ENCODE assay signal across 31 cellular contexts in the genomic region with DNA sequence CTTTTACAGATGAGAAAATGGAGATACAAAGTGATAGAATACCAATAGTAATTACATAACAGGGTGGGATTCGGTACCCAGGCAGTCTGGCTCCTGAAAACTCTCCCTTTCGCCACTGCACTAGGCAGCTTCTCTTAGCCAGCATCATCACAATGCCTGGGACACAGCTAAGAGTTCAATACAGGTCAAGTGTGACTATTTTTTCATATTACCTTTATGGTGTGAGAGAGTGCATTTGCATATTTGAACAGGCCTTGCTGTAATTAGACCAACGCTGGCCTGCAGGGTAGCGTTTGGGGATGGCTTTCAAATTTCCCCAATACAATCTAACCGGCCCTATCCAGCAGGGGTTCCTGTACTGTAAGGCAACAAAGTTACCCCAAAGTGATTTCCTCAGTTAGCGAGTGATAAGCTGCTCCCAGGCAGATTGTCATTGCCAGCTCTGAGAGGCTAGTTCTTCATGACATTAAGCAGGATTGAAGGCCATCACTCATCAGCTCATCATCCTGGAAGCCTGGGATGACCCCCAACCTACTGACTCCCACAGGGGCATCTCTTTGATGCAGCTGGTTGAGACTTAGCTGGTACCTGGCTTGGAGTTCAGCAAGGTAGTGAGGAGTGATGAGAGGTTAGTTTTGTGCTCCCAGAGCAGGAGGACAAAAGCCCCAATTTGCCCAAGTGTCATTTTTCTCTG.
"Had no signal": no experiment of that assay in that cellular context is flagged by ENCODE, and none has a peak within 500 bp of the region (broad histone marks: within the 10 kb centered on the region; RNA-seq: fewer than 3 reads in every experiment).

No MANE protein-coding gene starts in this region.

- H3K27ac ChIP-seq: ascending aorta, cardiac muscle cell, KMS-11, Peyer's patch, VCaP had no signal

- H3K4me1 Mint-ChIP-seq: activated CD4-positive, alpha-beta T cell treated with anti-CD3 and anti-CD28 coated beads, Interleukin-2, amount 10 ng/mL, durations not matched to agents 24 days and 14 days; activated naive CD4-positive, alpha-beta T cell treated with anti-CD3 and anti-CD28 coated beads, Interleukin-2, amount 50 U/mL, for 24 hours; activated naive CD8-positive, alpha-beta T cell treated with anti-CD3 and anti-CD28 coated beads, Interleukin-2, amount 10 ng/mL, durations not matched to agents 7 days and 5 days; activated T-helper 17 cell treated with anti-CD3 and anti-CD28 coated beads, Interleukin-2, amount 50 U/mL, for 72 hours had no signal

- H3K4me1 ChIP-seq: ascending aorta, Peyer's patch had no signal

- H3K36me3 ChIP-seq: ascending aorta, cardiac muscle cell, Peyer's patch had no signal

- H3K4me3 Mint-ChIP-seq: activated CD4-positive, alpha-beta T cell treated with anti-CD3 and anti-CD28 coated beads, Interleukin-2, amount 10 ng/mL, durations not matched to agents 24 days and 14 days; activated CD8-positive, alpha-beta T cell treated with anti-CD3 and anti-CD28 coated beads for 36 hours; activated naive CD4-positive, alpha-beta T cell treated with anti-CD3 and anti-CD28 coated beads, Interleukin-2, amount 50 U/mL, for 24 hours; activated naive CD8-positive, alpha-beta T cell treated with anti-CD3 and anti-CD28 coated beads, Interleukin-2, amount 10 ng/mL, durations not matched to agents 7 days and 5 days; activated T-cell treated with anti-CD3 and anti-CD28 coated beads, Interleukin-2, amount 50 U/mL, for 72 hours; activated T-helper 17 cell treated with anti-CD3 and anti-CD28 coated beads, Interleukin-2, amount 50 U/mL, for 72 hours had no signal

- H3K27me3 ChIP-seq: ascending aorta, cardiac muscle cell, Peyer's patch had no signal

- H3K36me3 Mint-ChIP-seq: activated naive CD4-positive, alpha-beta T cell treated with anti-CD3 and anti-CD28 coated beads, Interleukin-2, amount 50 U/mL, for 24 hours; activated naive CD8-positive, alpha-beta T cell treated with anti-CD3 and anti-CD28 coated beads, Interleukin-2, amount 10 ng/mL, durations not matched to agents 7 days and 5 days had no signal

- H3K27ac Mint-ChIP-seq: activated CD4-positive, alpha-beta T cell treated with anti-CD3 and anti-CD28 coated beads, Interleukin-2, amount 10 ng/mL, durations not matched to agents 24 days and 14 days; activated CD8-positive, alpha-beta T cell treated with anti-CD3 and anti-CD28 coated beads for 36 hours; activated naive CD4-positive, alpha-beta T cell treated with anti-CD3 and anti-CD28 coated beads, Interleukin-2, amount 50 U/mL, for 24 hours; activated naive CD8-positive, alpha-beta T cell treated with anti-CD3 and anti-CD28 coated beads, Interleukin-2, amount 10 ng/mL, durations not matched to agents 7 days and 5 days; activated T-cell treated with anti-CD3 and anti-CD28 coated beads, Interleukin-2, amount 50 U/mL, for 72 hours; activated T-helper 17 cell treated with anti-CD3 and anti-CD28 coated beads, Interleukin-2, amount 50 U/mL, for 72 hours had no signal

- H3K9me3 Mint-ChIP-seq: activated naive CD4-positive, alpha-beta T cell treated with anti-CD3 and anti-CD28 coated beads, Interleukin-2, amount 50 U/mL, for 24 hours had no signal

- H3K4me3 ChIP-seq: ascending aorta, cardiac muscle cell, Peyer's patch had no signal

- ATAC-seq: activated CD8-positive, alpha-beta T cell treated with anti-CD3 and anti-CD28 coated beads for 36 hours; activated T-cell treated with anti-CD3 and anti-CD28 coated beads, Interleukin-2, amount 50 U/mL, for 72 hours; activated T-helper 17 cell treated with anti-CD3 and anti-CD28 coated beads, Interleukin-2, amount 50 U/mL, for 72 hours; PC-3 had no signal

- H3K9me3 ChIP-seq: ascending aorta, Peyer's patch had no signal

- DNase-seq: activated CD4-positive, alpha-beta T cell treated with anti-CD3 and anti-CD28 coated beads, Interleukin-2, amount 10 ng/mL, durations not matched to agents 24 days and 14 days; activated CD4-positive, alpha-beta T cell treated with anti-CD3 and anti-CD28 coated beads, Interleukin-2, amount 50 U/mL, for 4 hours; activated CD8-positive, alpha-beta T cell treated with anti-CD3 and anti-CD28 coated beads for 36 hours; activated effector memory CD4-positive, alpha-beta T cell treated with anti-CD3 and anti-CD28 coated beads, Interleukin-2, amount 50 U/mL, for 16 hours; activated naive CD4-positive, alpha-beta T cell treated with Interleukin-2 at 50 U/mL for 16 hours; activated naive CD8-positive, alpha-beta T cell treated with anti-CD3 and anti-CD28 coated beads, Interleukin-2, amount 10 ng/mL, durations not matched to agents 7 days and 5 days; activated T-cell treated with anti-CD3 and anti-CD28 coated beads, Interleukin-2, amount 50 U/mL, for 1 hour; activated T-cell treated with anti-CD3 and anti-CD28 coated beads, Interleukin-2, amount 50 U/mL, for 72 hours; amygdala; MM.1S; MV-4-11; NCI-H1092; NCI-H1436 treated with DMSO at 0.1 percent for 48 hours; NCI-H1694 treated with DMSO at 0.1 percent for 48 hours; NCI-H2029; NCI-H345; NCI-H524 treated with DMSO at 0.1 percent for 48 hours; NCI-H774; PC-3; Peyer's patch; RPMI8226; SW 1271; T-helper 1 cell; T-helper 2 cell; T-helper 9 cell had no signal

- H3K27me3 Mint-ChIP-seq: activated CD4-positive, alpha-beta T cell treated with anti-CD3 and anti-CD28 coated beads, Interleukin-2, amount 10 ng/mL, durations not matched to agents 24 days and 14 days; activated CD8-positive, alpha-beta T cell treated with anti-CD3 and anti-CD28 coated beads for 36 hours; activated naive CD8-positive, alpha-beta T cell treated with anti-CD3 and anti-CD28 coated beads, Interleukin-2, amount 10 ng/mL, durations not matched to agents 7 days and 5 days; activated T-helper 17 cell treated with anti-CD3 and anti-CD28 coated beads, Interleukin-2, amount 50 U/mL, for 72 hours had no signal
